ENCODE assay signal across 11 cellular contexts in genomic region chr12:68786929-68787328, GRCh38. TPM values are rescaled to one million over a fixed set of nuclear protein-coding genes. Genes with fewer than 3 reads are reported as not detected.
DNase-seq lines count a peak whose midpoint lies in the region; ATAC-seq and TF ChIP-seq lines count a peak whose summit lies in the region.
"Had no signal": no experiment of that assay in that cellular context is flagged by ENCODE, and none has a peak within 500 bp of the region (broad histone marks: within the 10 kb centered on the region; RNA-seq: fewer than 3 reads in every experiment).

No MANE protein-coding gene starts in this region.

- intact Hi-C loops in sigmoid colon (cut with DNase I) = no loop called here

- TF ChIP-seq POLR2A in sigmoid colon (IDR thresholded peaks at IDR 0.05) = no peak

- WGBS in sigmoid colon, 2 donors = 73 to 85% methylated on average over 2 of the region's 2 CpGs

- peak overlapping the region; percentile 10 to 76 for H3K27ac ChIP-seq in coronary artery
- peak overlapping the region in 3 of 4 donors; percentile 19 to 53 (median 47) for H3K27ac ChIP-seq in sigmoid colon

- no peaks in the 10 kb centered on the region for H3K4me1 ChIP-seq in sigmoid colon

- no peak for TF ChIP-seq EP300 in sigmoid colon (IDR thresholded peaks at IDR 0.05)

- peak overlapping the region; percentile 47; the same call in 1 of the 2 replicates for H3K4me3 ChIP-seq in GM12865 (ENCODE audit: low read depth, low read length)
- H3K4me3 ChIP-seq in coronary artery = no peak overlapping the region
- H3K4me3 ChIP-seq in sigmoid colon = no peak overlapping the region
- H3K4me3 ChIP-seq: lung had no signal

- H3K36me3 ChIP-seq in sigmoid colon = no peaks in the 10 kb centered on the region

- no peak for ATAC-seq in HG02852 (IDR thresholded peaks at IDR 0.05; ENCODE audit: unreplicated experiment)

- no peaks in the 10 kb centered on the region for H3K9me3 ChIP-seq in sigmoid colon

- TF ChIP-seq CTCF in GM12865 (IDR thresholded peaks at IDR 0.05; ENCODE audit: insufficient read depth, low read depth, low read length, missing control alignments) (peak; percentile 8), coronary artery (IDR thresholded peaks at IDR 0.05) (no peak), sigmoid colon (IDR thresholded peaks at IDR 0.05) (no peak)

- DNase-seq in GM12865 (ENCODE audit: low read depth) (peak; percentile 29), NCI-H460 (ENCODE audit: extremely low read depth, low read depth) (peak; percentile 38), coronary artery (ENCODE audit: low spot score) (no peak), sigmoid colon (no peak), OCI-M2 (lab: John Stamatoyannopoulos, UW; ENCODE audit: unreplicated experiment) (no peak), NCI-H2029 treated with DMSO at 0.1 percent for 48 hours (lab: John Stamatoyannopoulos, UW) (no peak)
- no peak for DNase-seq in stimulated activated CD4-positive, alpha-beta T cell treated with anti-CD3 and anti-CD28 coated beads, Interleukin-15, amount 100 ng/mL, for 24 hours
- DNase-seq: activated CD4-positive, alpha-beta T cell treated with anti-CD3 and anti-CD28 coated beads, Interleukin-2, amount 10 ng/mL, durations not matched to agents 7 days and 5 days; NCI-H2081 treated with DMSO at 0.1 percent for 48 hours had no signal

- no peaks in the 10 kb centered on the region for H3K27me3 ChIP-seq in sigmoid colon

RNA-seq across cellular contexts. Expression of gene MDM2, which starts 21.0 kb away (rescaled TPM):
- total RNA-seq in NCI-H460 (2014; rRNA removed; shearing (Covaris generic)) = 190 and 199 TPM in 2 replicates
- polyA plus RNA-seq in NCI-H460 (2014; cell fraction: nucleus; rRNA removed) = 33.1 and 50.1 TPM in 2 replicates
- total RNA-seq in sigmoid colon = 10 to 100 TPM; 44.2 to 55.4 (median 47.8) TPM
- 10 to 100 TPM in 2 of 3 donors, 1 to 10 TPM in 1; 6.0 to 34.5 (median 20.8) TPM for polyA plus RNA-seq in sigmoid colon

RNA-seq across cellular contexts. Expression of gene SLC35E3, which starts 41.0 kb away (rescaled TPM):
- 5.1 and 6.2 TPM in 2 replicates for total RNA-seq in NCI-H460 (2014; rRNA removed; shearing (Covaris generic))
- polyA plus RNA-seq in NCI-H460 (2014; cell fraction: nucleus; rRNA removed) = 3.4 and 33.8 TPM in 2 replicates
- 1 to 10 TPM; 1.1 to 5.3 (median 2.6) TPM for total RNA-seq in sigmoid colon
- polyA plus RNA-seq in sigmoid colon = 1 to 10 TPM in 1 of 3 donors, under 1 TPM in 2; under 0.01 to 3.7 (median 0.92) TPM

Comparison
In these comparisons a context has a peak if more than half of its experiments do, and no peak if none do; other contexts are left out.
1. DNase-seq: peak in GM12865 (single experiment) and NCI-H460 (single experiment); none in coronary artery (single experiment), sigmoid colon (single experiment), OCI-M2 (single experiment), stimulated activated CD4-positive, alpha-beta T cell treated with anti-CD3 and anti-CD28 coated beads, Interleukin-15, amount 100 ng/mL, for 24 hours (single experiment) and NCI-H2029 treated with DMSO at 0.1 percent for 48 hours (single experiment).